Comparison of ENCODE assay signal across 23 cellular contexts in the genomic region with DNA sequence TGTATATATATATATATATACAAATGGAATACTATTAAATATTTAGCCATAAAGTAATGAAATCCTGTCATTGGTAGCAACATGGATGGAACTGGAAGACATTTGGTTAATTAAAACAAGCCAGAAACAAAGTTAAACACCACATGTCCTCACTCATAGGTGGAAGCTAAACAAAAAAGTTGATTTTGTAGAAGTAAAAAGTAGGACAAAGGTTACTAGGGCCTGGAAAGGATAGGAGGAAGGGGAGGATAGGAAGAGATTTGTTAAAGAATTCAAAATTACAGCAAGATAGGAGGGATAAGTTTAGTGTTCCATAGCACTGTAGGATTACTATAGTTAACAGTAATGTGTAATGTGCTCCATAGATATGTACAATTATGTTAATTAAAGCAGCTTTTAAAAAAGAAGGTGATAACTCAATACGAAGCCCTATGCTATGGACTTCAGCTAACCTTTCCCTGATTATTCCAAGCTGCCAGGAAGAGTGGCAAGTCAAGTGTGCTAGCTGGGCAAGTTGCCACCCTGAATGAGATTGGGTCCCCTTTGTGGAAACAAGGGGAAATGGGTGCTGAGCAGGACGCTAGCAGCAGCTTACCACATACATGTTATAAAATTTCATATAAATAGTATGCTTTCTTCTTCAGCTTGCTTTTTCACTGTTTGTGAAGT. TPM values are rescaled to one million over a fixed set of nuclear protein-coding genes. Genes with fewer than 3 reads are reported as not detected.
DNase-seq lines count a peak whose midpoint lies in the region; ATAC-seq and TF ChIP-seq lines count a peak whose summit lies in the region.
"Had no signal": no experiment of that assay in that cellular context is flagged by ENCODE, and none has a peak within 500 bp of the region (broad histone marks: within the 10 kb centered on the region; RNA-seq: fewer than 3 reads in every experiment).

No MANE protein-coding gene starts in this region.

- H3K36me3 Mint-ChIP-seq in mesothelial cell of epicardium, result no peaks in the 10 kb centered on the region
- H3K36me3 Mint-ChIP-seq in MCF 10A (ENCODE audit: insufficient read depth, unreplicated experiment), result no peaks in the 10 kb centered on the region
- H3K36me3 Mint-ChIP-seq: activated naive CD4-positive, alpha-beta T cell treated with anti-CD3 and anti-CD28 coated beads, Interleukin-2, amount 10 ng/mL, durations not matched to agents 7 days and 5 days had no signal

- ATAC-seq in heart left ventricle (peak in 3 of 4 donors; percentile 49 to 70 (median 52)), left cardiac atrium (no peak), upper lobe of right lung (peak; percentile 45)
- ATAC-seq: K562; stimulated activated naive CD8-positive, alpha-beta T cell treated with anti-CD3 and anti-CD28 coated beads, Interleukin-15, amount 100 ng/mL, for 72 hours had no signal

- H3K27me3 ChIP-seq in heart left ventricle (no peaks in the 10 kb centered on the region), right atrium auricular region (no peaks in the 10 kb centered on the region), upper lobe of right lung (no peaks in the 10 kb centered on the region)
- H3K27me3 ChIP-seq: BE2C, SJCRH30, tibial nerve had no signal

- TF ChIP-seq CTCF in heart left ventricle (IDR thresholded peaks at IDR 0.05) (no peak), right atrium auricular region (IDR thresholded peaks at IDR 0.05) (no peak), mesothelial cell of epicardium (IDR thresholded peaks at IDR 0.05; ENCODE audit: unreplicated experiment) (no peak), upper lobe of right lung (IDR thresholded peaks at IDR 0.05) (no peak), MCF 10A (IDR thresholded peaks at IDR 0.05; ENCODE audit: unreplicated experiment) (no peak)

- H3K27ac ChIP-seq in heart left ventricle (peak overlapping the region in 5 of 12 donors; percentile 9 to 54 (median 26)), right atrium auricular region (peak overlapping the region in 1 of 2 donors; percentile 8), upper lobe of right lung (no peak overlapping the region)
- H3K27ac ChIP-seq: SJCRH30 had no signal

- H3K9me3 Mint-ChIP-seq in mesothelial cell of epicardium (no peaks in the 10 kb centered on the region), MCF 10A (ENCODE audit: unreplicated experiment) (no peaks in the 10 kb centered on the region)
- H3K9me3 Mint-ChIP-seq: activated B cell treated with CpG ODN at 0.5 μM for 24 hours; activated naive CD4-positive, alpha-beta T cell treated with anti-CD3 and anti-CD28 coated beads, Interleukin-2, amount 10 ng/mL, durations not matched to agents 7 days and 5 days; stimulated activated naive CD8-positive, alpha-beta T cell treated with anti-CD3 and anti-CD28 coated beads, Interleukin-15, amount 100 ng/mL, for 72 hours had no signal

- H3K4me1 ChIP-seq in heart left ventricle (peaks cover 0 to 56% (median 39%) of the 10 kb centered on the region in 12 donors), right atrium auricular region (peaks cover 0 to 52% of the 10 kb centered on the region in 2 donors), upper lobe of right lung (peaks cover 27% of the 10 kb centered on the region)
- H3K4me1 ChIP-seq: BE2C had no signal

- no peaks in the 10 kb centered on the region for H3K27me3 Mint-ChIP-seq in mesothelial cell of epicardium (ENCODE audit: low read depth)
- H3K27me3 Mint-ChIP-seq in MCF 10A (ENCODE audit: insufficient read depth, unreplicated experiment), result no peaks in the 10 kb centered on the region
- H3K27me3 Mint-ChIP-seq: activated B cell treated with CpG ODN at 0.5 μM for 24 hours; stimulated activated naive CD8-positive, alpha-beta T cell treated with anti-CD3 and anti-CD28 coated beads, Interleukin-15, amount 100 ng/mL, for 72 hours had no signal

- H3K4me1 Mint-ChIP-seq in mesothelial cell of epicardium, result peaks cover 43% of the 10 kb centered on the region
- peaks cover 5% of the 10 kb centered on the region for H3K4me1 Mint-ChIP-seq in MCF 10A (ENCODE audit: insufficient read depth, unreplicated experiment)

- H3K4me3 Mint-ChIP-seq in mesothelial cell of epicardium (no peak overlapping the region), MCF 10A (ENCODE audit: unreplicated experiment) (no peak overlapping the region)
- H3K4me3 Mint-ChIP-seq: activated B cell treated with CpG ODN at 0.5 μM for 24 hours; activated naive CD4-positive, alpha-beta T cell treated with anti-CD3 and anti-CD28 coated beads, Interleukin-2, amount 10 ng/mL, durations not matched to agents 7 days and 5 days; stimulated activated naive CD8-positive, alpha-beta T cell treated with anti-CD3 and anti-CD28 coated beads, Interleukin-15, amount 100 ng/mL, for 72 hours had no signal

- H3K9me3 ChIP-seq in heart left ventricle (no peaks in the 10 kb centered on the region), right atrium auricular region (no peaks in the 10 kb centered on the region), upper lobe of right lung (no peaks in the 10 kb centered on the region)
- H3K9me3 ChIP-seq: BE2C, HAP-1, SJCRH30, tibial nerve had no signal

- no peak overlapping the region for H3K4me3 ChIP-seq in heart left ventricle
- H3K4me3 ChIP-seq in right atrium auricular region, result no peak overlapping the region
- no peak overlapping the region for H3K4me3 ChIP-seq in upper lobe of right lung
- H3K4me3 ChIP-seq: HAP-1, K562, SJCRH30, tibial nerve had no signal

- no TSS peak for BruUV-seq in MCF 10A (replicated peaks; lab: Mats Ljungman, UMichigan)

- CTCF ChIA-PET in MCF 10A (lab: Yijun Ruan, JAX), result interaction anchor here (0.9 to 1.2 kb wide), 5 partner anchors 10 to 137 kb away, joined by 3 to 6 read pairs (median 3); no protein-coding TSS in a partner anchor

- WGBS in heart left ventricle, 4 donors, result 35 to 56% (median 39%) methylated on average over 2 of the region's 2 CpGs

- DNase-seq in heart left ventricle (peak in 4 of 5 donors; percentile 41 to 61 (median 55)), right atrium auricular region (ENCODE audit: low spot score) (no peak), left cardiac atrium (peak; percentile 41), mesothelial cell of epicardium (ENCODE audit: low spot score in 2 of 2, unreplicated experiment in 2 of 2) (no peak), upper lobe of right lung (no peak), iPS-NIHi11 (ENCODE audit: low spot score) (no peak), MCF 10A (ENCODE audit: unreplicated experiment) (no peak), T1000 (lab: John Stamatoyannopoulos, UW) (no peak)
- DNase-seq: ACHN; activated B cell treated with CpG ODN at 0.5 μM for 24 hours; activated CD4-positive, alpha-beta T cell treated with anti-CD3 and anti-CD28 coated beads, Interleukin-2, amount 50 U/mL, for 4 hours; activated naive CD4-positive, alpha-beta T cell treated with anti-CD3 and anti-CD28 coated beads, Interleukin-2, amount 10 ng/mL, durations not matched to agents 7 days and 5 days; BE2C; DMS53; GF-D8; NCI-H1417 treated with DMSO at 0.1 percent for 48 hours; NCI-H2107; NCI-H526 treated with DMSO at 0.1 percent for 48 hours; SJCRH30; stimulated activated naive CD8-positive, alpha-beta T cell treated with anti-CD3 and anti-CD28 coated beads, Interleukin-15, amount 100 ng/mL, for 72 hours had no signal

- H3K36me3 ChIP-seq in heart left ventricle (no peaks in the 10 kb centered on the region), right atrium auricular region (no peaks in the 10 kb centered on the region), upper lobe of right lung (no peaks in the 10 kb centered on the region)
- H3K36me3 ChIP-seq: BE2C, HAP-1, SJCRH30, tibial nerve had no signal

- no peak for TF ChIP-seq POLR2A in heart left ventricle (IDR thresholded peaks at IDR 0.05)

- peak overlapping the region; percentile 64 for H3K27ac Mint-ChIP-seq in mesothelial cell of epicardium
- H3K27ac Mint-ChIP-seq in MCF 10A (ENCODE audit: low read depth, unreplicated experiment), result no peak overlapping the region
- H3K27ac Mint-ChIP-seq: activated B cell treated with CpG ODN at 0.5 μM for 24 hours; activated naive CD4-positive, alpha-beta T cell treated with anti-CD3 and anti-CD28 coated beads, Interleukin-2, amount 10 ng/mL, durations not matched to agents 7 days and 5 days; stimulated activated naive CD8-positive, alpha-beta T cell treated with anti-CD3 and anti-CD28 coated beads, Interleukin-15, amount 100 ng/mL, for 72 hours had no signal

- POLR2A ChIA-PET in MCF 10A (lab: Yijun Ruan, JAX), result interaction anchor here (0.6 to 1.8 kb wide), 2 partner anchors 13 to 23 kb away, joined by 3 to 4 read pairs; no protein-coding TSS in a partner anchor

- intact Hi-C loops in heart left ventricle (cut with DNase I) (no loop called here), left cardiac atrium (cut with DNase I) (no loop called here), upper lobe of right lung (cut with DNase I) (no loop called here), MCF 10A (cut with micrococcal nuclease) (no loop called here)

RNA-seq across cellular contexts. Expression of a gene that starts 12.3 kb away (rescaled TPM):
- total RNA-seq in heart left ventricle (10 to 100 TPM in 1 of 9 donors, 1 to 10 TPM in 8; 1.9 to 15.2 (median 4.9) TPM), right atrium auricular region (10 to 100 TPM in 1 of 2 donors, 1 to 10 TPM in 1; 4.9 to 13.7 TPM), left cardiac atrium (10 to 100 TPM; 11.8 to 12.6 TPM), mesothelial cell of epicardium (25.1 to 27.3 TPM (median 27.1 TPM) in 3 replicates), upper lobe of right lung (17.3 TPM), MCF 10A (2022) (0.19 and 0.49 TPM in 2 replicates)
- 1 to 10 TPM; 2.6 TPM for polyA plus RNA-seq in heart left ventricle
- total RNA-seq: activated B cell treated with CpG ODN at 0.5 μM for 24 hours had no signal

RNA-seq across cellular contexts. Expression of a gene that starts 26.8 kb away (rescaled TPM):
- 10 to 100 TPM; 12.2 to 30.7 (median 19.0) TPM for total RNA-seq in heart left ventricle
- polyA plus RNA-seq in heart left ventricle, result 10 to 100 TPM in 1 of 2 donors, 1 to 10 TPM in 1; 4.9 to 11.7 TPM
- 10 to 100 TPM; 19.0 to 23.5 TPM for total RNA-seq in right atrium auricular region
- total RNA-seq in left cardiac atrium, result 10 to 100 TPM; 15.7 to 19.3 TPM
- total RNA-seq in mesothelial cell of epicardium, result 54.0 to 56.5 TPM (median 54.0 TPM) in 3 replicates
- 29.4 TPM for total RNA-seq in upper lobe of right lung
- total RNA-seq in MCF 10A (2022), result 48.8 and 66.1 TPM in 2 replicates

Comparison
In these comparisons a context has a peak if more than half of its experiments do, and no peak if none do; other contexts are left out.
1. ATAC-seq: peak in heart left ventricle (3 of 4) and upper lobe of right lung (single experiment); none in left cardiac atrium (0 of 2).
2. DNase-seq: peak in heart left ventricle (4 of 5) and left cardiac atrium (single experiment); none in right atrium auricular region (single experiment), mesothelial cell of epicardium (0 of 2), upper lobe of right lung (single experiment), iPS-NIHi11 (single experiment), MCF 10A (single experiment) and T1000 (single experiment).